ENCODE assay signal across 18 cellular contexts in genomic region chr1:220521755-220522154, GRCh38. TPM values are rescaled to one million over a fixed set of nuclear protein-coding genes. Genes with fewer than 3 reads are reported as not detected.
DNase-seq lines count a peak whose midpoint lies in the region; ATAC-seq and TF ChIP-seq lines count a peak whose summit lies in the region.
"Had no signal": no experiment of that assay in that cellular context is flagged by ENCODE, and none has a peak within 500 bp of the region (broad histone marks: within the 10 kb centered on the region; RNA-seq: fewer than 3 reads in every experiment).

No MANE protein-coding gene starts in this region.

- H3K4me3 ChIP-seq in body of pancreas (no peak overlapping the region), esophagus squamous epithelium (no peak overlapping the region)
- H3K4me3 ChIP-seq: esophagus muscularis mucosa had no signal

- H3K27me3 ChIP-seq in body of pancreas: no peaks in the 10 kb centered on the region
- H3K27me3 ChIP-seq in esophagus squamous epithelium: no peaks in the 10 kb centered on the region
- H3K27me3 ChIP-seq: brain microvascular endothelial cell had no signal

- TF ChIP-seq POLR2A in body of pancreas (IDR thresholded peaks at IDR 0.05) (no peak), esophagus squamous epithelium (IDR thresholded peaks at IDR 0.05) (no peak)

- no peaks in the 10 kb centered on the region for H3K4me1 ChIP-seq in body of pancreas
- H3K4me1 ChIP-seq in esophagus squamous epithelium: peaks cover 0 to 40% (median 0%) of the 10 kb centered on the region in 3 donors
- H3K4me1 ChIP-seq: esophagus muscularis mucosa had no signal

- H3K27ac ChIP-seq in body of pancreas (no peak overlapping the region), esophagus squamous epithelium (peak overlapping the region in 2 of 4 donors; percentile 44 to 60)
- H3K27ac ChIP-seq: brain microvascular endothelial cell, esophagus muscularis mucosa, HL-60 had no signal

- DNase-seq in DMS53 (lab: John Stamatoyannopoulos, UW) (peak; percentile 97), NCI-H1417 (lab: John Stamatoyannopoulos, UW) (peak; percentile 49 to 89 (median 57)), NCI-H345 treated with DMSO at 0.1 percent for 48 hours (lab: John Stamatoyannopoulos, UW; ENCODE audit: unreplicated experiment) (peak; percentile 39), body of pancreas (no peak), esophagus squamous epithelium (lab: John Stamatoyannopoulos, UW) (no peak)
- DNase-seq: activated B cell treated with CpG ODN at 0.5 μM for 24 hours; activated CD8-positive, alpha-beta memory T cell treated with anti-CD3 and anti-CD28 coated beads for 24 hours; activated naive CD8-positive, alpha-beta T cell treated with anti-CD3 and anti-CD28 coated beads, Interleukin-2, amount 10 ng/mL, durations not matched to agents 7 days and 5 days; brain microvascular endothelial cell; immature natural killer cell; mesenchymal stem cell; natural killer cell; posterior cingulate gyrus; T-helper 17 cell had no signal

- H3K9me3 ChIP-seq in body of pancreas (no peaks in the 10 kb centered on the region), esophagus squamous epithelium (no peaks in the 10 kb centered on the region)
- H3K9me3 ChIP-seq: esophagus muscularis mucosa had no signal

- H3K36me3 ChIP-seq in body of pancreas (replicated peaks in 1 of 2; ENCODE audit: insufficient read depth in 1 of 2, low read depth in 2 of 2) (no peaks in the 10 kb centered on the region), esophagus squamous epithelium (no peaks in the 10 kb centered on the region)
- H3K36me3 ChIP-seq: brain microvascular endothelial cell, esophagus muscularis mucosa had no signal

- TF ChIP-seq CTCF in body of pancreas (IDR thresholded peaks at IDR 0.05) (no peak), esophagus squamous epithelium (IDR thresholded peaks at IDR 0.05) (no peak)

- WGBS in body of pancreas, 2 donors: 20 to 32% methylated on average over 1 of the region's 1 CpG
- 23 to 25% methylated on average over 1 of the region's 1 CpG for WGBS in esophagus squamous epithelium, 2 donors

- intact Hi-C loops in body of pancreas (cut with DNase I): no loop called here
- intact Hi-C loops in esophagus squamous epithelium (cut with DNase I): no loop called here

- ATAC-seq in esophagus mucosa (peak; percentile 94), body of pancreas (no peak), GM21381 (IDR thresholded peaks at IDR 0.05; ENCODE audit: unreplicated experiment) (no peak)
- ATAC-seq: natural killer cell, T-helper 17 cell had no signal

RNA-seq across cellular contexts. Expression of gene MARK1, which starts 6.2 kb away (rescaled TPM):
- 6.1 TPM for total RNA-seq in esophagus mucosa
- total RNA-seq in body of pancreas: 1 to 10 TPM; 2.1 to 5.3 TPM
- total RNA-seq in esophagus squamous epithelium: 10 to 100 TPM in 1 of 4 donors, 1 to 10 TPM in 3; 3.9 to 11.3 (median 6.6) TPM
- total RNA-seq: activated naive CD8-positive, alpha-beta T cell treated with anti-CD3 and anti-CD28 coated beads, Interleukin-2, amount 10 ng/mL, durations not matched to agents 7 days and 5 days had no signal

Comparison
In these comparisons a context has a peak if more than half of its experiments do, and no peak if none do; other contexts are left out.
1. DNase-seq: peak in DMS53 (single experiment), NCI-H1417 (3 of 3) and NCI-H345 treated with DMSO at 0.1 percent for 48 hours (single experiment); none in body of pancreas (0 of 4) and esophagus squamous epithelium (single experiment).